Comparison of ENCODE assay signal across 16 cellular contexts in the genomic region with DNA sequence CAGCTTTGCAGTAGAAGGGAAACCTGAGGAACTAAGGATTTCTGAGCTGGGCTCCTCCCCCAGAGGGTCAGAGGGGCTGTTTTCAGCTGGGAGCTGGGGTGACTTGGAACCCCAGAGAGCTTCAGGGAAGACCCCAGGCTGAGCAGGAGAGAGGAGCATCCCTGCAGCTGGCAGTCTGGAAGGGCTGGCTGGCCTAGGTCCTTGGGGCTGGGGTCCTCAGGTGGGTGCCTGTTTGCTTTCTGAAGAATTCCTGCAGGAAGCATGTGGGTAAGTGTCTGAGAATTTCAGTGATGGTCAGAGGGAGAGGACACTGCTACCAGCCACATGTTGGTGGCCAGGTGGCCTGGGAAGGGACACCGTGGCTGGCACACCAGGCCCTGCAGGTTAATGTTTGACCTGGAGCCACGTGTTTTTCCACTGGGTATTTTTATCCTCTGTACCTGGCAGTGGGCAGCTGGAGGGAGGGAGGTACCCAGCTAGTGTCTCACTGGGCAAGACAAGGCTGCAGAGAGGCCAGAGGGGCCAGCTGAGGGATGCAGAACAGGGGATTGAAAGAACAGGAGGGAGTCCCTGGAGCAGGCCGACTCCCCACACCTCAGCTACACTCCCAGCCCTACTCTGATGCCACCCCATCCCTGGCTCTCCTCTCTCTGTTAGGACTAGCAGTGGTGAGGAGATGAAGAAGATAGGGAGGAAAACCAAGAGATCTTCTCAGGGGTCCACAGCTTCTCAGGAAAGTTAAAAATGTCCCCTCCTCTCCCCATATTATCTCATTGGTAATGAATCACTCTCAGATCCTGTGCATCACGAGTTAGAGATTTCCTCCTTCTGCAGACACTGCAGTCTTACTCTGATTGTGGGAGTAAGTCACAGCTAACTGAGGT.
DNase-seq lines count a peak whose midpoint lies in the region; ATAC-seq and TF ChIP-seq lines count a peak whose summit lies in the region.
"Had no signal": no experiment of that assay in that cellular context is flagged by ENCODE, and none has a peak within 500 bp of the region (broad histone marks: within the 10 kb centered on the region; RNA-seq: fewer than 3 reads in every experiment).

No MANE protein-coding gene starts in this region.

- 17 to 18% methylated on average over 4 of the region's 4 CpGs for WGBS in body of pancreas, 2 donors
- 17 to 65% methylated on average over 1 to 4 of the region's 4 CpGs for WGBS in transverse colon (ENCODE audit: low coverage in 1 of 2), 2 donors

- H3K27ac ChIP-seq in HEK293 (ENCODE audit: extremely low read depth, low read depth, low read length) (no peak overlapping the region), body of pancreas (peak overlapping the region; percentile 52 to 62 (median 60)), transverse colon (no peak overlapping the region)
- H3K27ac ChIP-seq: psoas muscle had no signal

- POLR2A ChIA-PET in HEK293 (lab: Yijun Ruan, JAX), result interaction anchor here (1.1 kb wide), 1 partner anchor 18 kb away, joined by 3 read pairs; no protein-coding TSS in a partner anchor

- intact Hi-C loops in body of pancreas (cut with DNase I) (no loop called here), transverse colon (cut with DNase I; ENCODE audit: low total_unique reads) (no loop called here)

- H3K9me3 ChIP-seq in HEK293 (ENCODE audit: control insufficient read depth, insufficient read depth, low read depth, low read length), result no peaks in the 10 kb centered on the region
- no peaks in the 10 kb centered on the region for H3K9me3 ChIP-seq in body of pancreas
- H3K9me3 ChIP-seq in transverse colon, result no peaks in the 10 kb centered on the region
- H3K9me3 ChIP-seq: psoas muscle had no signal

- TF ChIP-seq CTCF in HEK293 (tag by site-specific recombination; IDR thresholded peaks at IDR 0.05) (no peak), body of pancreas (IDR thresholded peaks at IDR 0.05) (peak in 1 of 7 experiments; percentile 16), transverse colon (IDR thresholded peaks at IDR 0.05) (no peak)

- no peaks in the 10 kb centered on the region; the same call in 1 of the 2 replicates for H3K4me1 ChIP-seq in HEK293 (ENCODE audit: control insufficient read depth, insufficient read depth, low read length)
- peaks cover 75% of the 10 kb centered on the region for H3K4me1 ChIP-seq in body of pancreas
- H3K4me1 ChIP-seq in transverse colon, result peaks cover 11 to 47% (median 22%) of the 10 kb centered on the region in 4 donors

- in situ Hi-C loops in transverse colon (cut with MboI; ENCODE audit: low pct_ligation_motif_present in 1 of 4, low pct_unique_long_range_greater_than_20kb in 1 of 4, low sequenced_read_pairs in 3 of 4), result no loop called here
- in situ Hi-C loops in G401 (cut with HindIII; ENCODE audit: low sequenced_read_pairs), result no loop called here

- TF ChIP-seq POLR2A in body of pancreas (IDR thresholded peaks at IDR 0.05) (no peak), transverse colon (IDR thresholded peaks at IDR 0.05) (no peak)

- DNase-seq in body of pancreas, result peak; percentile 76 to 89 (median 86)
- DNase-seq in kidney tubule cell (ENCODE audit: low spot score), result peak; percentile 45
- peak; percentile 28 for DNase-seq in transverse colon
- DNase-seq in cortex of kidney (lab: John Stamatoyannopoulos, UW), result no peak
- no peak for DNase-seq in H4 (ENCODE audit: low spot score)
- no peak for DNase-seq in G401 (ENCODE audit: low spot score)
- DNase-seq: activated CD4-positive, alpha-beta T cell treated with anti-CD3 and anti-CD28 coated beads for 4 hours; activated T-cell treated with anti-CD3 and anti-CD28 coated beads, Interleukin-2, amount 50 U/mL, for 1 hour; anterior cingulate cortex; CD8-positive, alpha-beta T cell; effector memory CD4-positive, alpha-beta T cell; Karpas-422; NCI-H1694; stimulated activated CD4-positive, alpha-beta T cell treated with anti-CD3 and anti-CD28 coated beads, Interleukin-15, amount 100 ng/mL, for 24 hours had no signal

- no peaks in the 10 kb centered on the region for H3K27me3 ChIP-seq in body of pancreas
- H3K27me3 ChIP-seq in transverse colon, result no peaks in the 10 kb centered on the region

- H3K36me3 ChIP-seq in HEK293 (ENCODE audit: control insufficient read depth in 2 of 2, insufficient read depth in 1 of 2, low read length in 2 of 2), result no peaks in the 10 kb centered on the region
- no peaks in the 10 kb centered on the region for H3K36me3 ChIP-seq in body of pancreas (replicated peaks in 1 of 2; ENCODE audit: insufficient read depth in 1 of 2, low read depth in 2 of 2)
- H3K36me3 ChIP-seq in transverse colon, result no peaks in the 10 kb centered on the region

- peak; percentile 71 for ATAC-seq in body of pancreas
- ATAC-seq: CD8-positive, alpha-beta T cell; psoas muscle had no signal

- H3K4me3 ChIP-seq in HEK293 (ENCODE audit: low read depth, low read length) (no peak overlapping the region), body of pancreas (no peak overlapping the region), transverse colon (no peak overlapping the region)
- H3K4me3 ChIP-seq: psoas muscle had no signal

- no peak for TF ChIP-seq EP300 in transverse colon (IDR thresholded peaks at IDR 0.05; ENCODE audit: low read depth)

- CTCF ChIA-PET in HEK293 (lab: Yijun Ruan, JAX), result interaction anchor here (0.5 to 1.5 kb wide), 4 partner anchors 20 to 144 kb away, joined by 3 to 8 read pairs (median 4); no protein-coding TSS in a partner anchor

TF ChIP-seq in HEK293, 187 proteins besides CTCF, POLR2A, EP300 and RAD21:
- TF ChIP-seq ZNF335 (tag by site-specific recombination; conservative IDR thresholded peaks at IDR 0.05) (peak; percentile 54), ZNF626 (tag by site-specific recombination; IDR thresholded peaks at IDR 0.05) (no peak)

Comparison
In these comparisons a context has a peak if more than half of its experiments do, and no peak if none do; other contexts are left out.
1. H3K27ac ChIP-seq: peak in body of pancreas (4 of 4); none in HEK293 (single experiment) and transverse colon (0 of 4).
2. DNase-seq: peak in body of pancreas (4 of 4), kidney tubule cell (single experiment) and transverse colon (single experiment); none in cortex of kidney (single experiment), H4 (single experiment) and G401 (single experiment).